In the genomic region with DNA sequence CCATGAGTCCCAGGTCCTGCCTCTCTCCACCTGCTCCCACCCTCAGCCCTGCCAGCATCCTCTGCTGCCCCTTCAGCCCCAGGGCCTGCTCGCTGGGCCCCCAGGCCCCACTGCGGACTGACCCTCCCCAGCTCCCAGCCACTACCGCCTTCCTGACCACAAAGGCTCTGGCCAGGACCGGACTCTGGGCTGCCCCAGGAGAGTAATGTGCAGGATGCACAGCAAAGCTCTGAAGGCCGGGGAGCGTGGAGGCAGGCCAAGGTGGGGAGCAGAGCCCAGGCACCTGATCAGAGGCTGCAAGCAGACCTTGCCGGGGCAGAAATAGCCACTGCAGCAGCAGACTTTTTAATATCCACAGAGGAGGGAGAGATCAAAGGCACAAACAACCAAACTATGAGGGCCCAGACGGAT, we compare ENCODE assay signal across 20 cellular contexts. TPM values are rescaled to one million over a fixed set of nuclear protein-coding genes. Genes with fewer than 3 reads are reported as not detected.
A peak's percentile ranks its signal among the peaks of the same experiment; 100 is the strongest.
DNase-seq lines count a peak whose midpoint lies in the region; ATAC-seq and TF ChIP-seq lines count a peak whose summit lies in the region.
"Had no signal": no experiment of that assay in that cellular context is flagged by ENCODE, and none has a peak within 500 bp of the region (broad histone marks: within the 10 kb centered on the region; RNA-seq: fewer than 3 reads in every experiment).

No MANE protein-coding gene starts in this region.

- no peak overlapping the region for H4K5ac ChIP-seq in mesendoderm (ENCODE audit: low read length)

- no peak overlapping the region for H3K9ac ChIP-seq in mesendoderm (ENCODE audit: low read length)
- H3K9ac ChIP-seq: BLaER1 treated with 17β-estradiol and CSF1 and Interleukin-3, amounts not matched to agents 10 nM and 100 nM had no signal

- H3K4me3 Mint-ChIP-seq in CD4-positive, CD25-positive, alpha-beta regulatory T cell: no peak overlapping the region
- no peak overlapping the region for H3K4me3 Mint-ChIP-seq in mesothelial cell of epicardium
- H3K4me3 Mint-ChIP-seq: CD8-positive, alpha-beta memory T cell had no signal

- no peak overlapping the region for H3K4ac ChIP-seq in mesendoderm (ENCODE audit: low read depth, low read length)

- intact Hi-C loops in spleen (cut with DNase I; ENCODE audit: low total_unique reads): no loop called here

- 82 to 95% (median 89%) methylated on average over 5 to 8 of the region's 8 CpGs for WGBS in spleen, 5 donors
- whole genome bisulfite sequencing in mesendoderm (ENCODE audit: extremely low coverage, insufficient coverage, low lambda C conversion rate): no CpG with 5 or more reads among the region's 8 CpGs

- H4K8ac ChIP-seq in mesendoderm (ENCODE audit: low read depth, low read length): no peak overlapping the region

- H3K27ac ChIP-seq in CD4-positive, CD25-positive, alpha-beta regulatory T cell (ENCODE audit: insufficient read depth, low read length, poor library complexity, severe bottlenecking): no peak overlapping the region
- peak overlapping the region; percentile 48 for H3K27ac ChIP-seq in RWPE1
- H3K27ac ChIP-seq in spleen: no peak overlapping the region
- H3K27ac ChIP-seq in mesendoderm (ENCODE audit: low read depth, low read length): no peak overlapping the region
- H3K27ac ChIP-seq in caudate nucleus (ENCODE audit: low read depth, low read length): no peak overlapping the region
- H3K27ac ChIP-seq: BLaER1 treated with 17β-estradiol and CSF1 and Interleukin-3, amounts not matched to agents 10 nM and 100 nM; Peyer's patch had no signal

- no peak for DNase-seq in CD4-positive, CD25-positive, alpha-beta regulatory T cell
- DNase-seq in RWPE1 (ENCODE audit: low spot score) (no peak), mesothelial cell of epicardium (ENCODE audit: low spot score in 2 of 2, unreplicated experiment in 2 of 2) (no peak), spleen (peak; percentile 68), kidney glomerular epithelial cell (lab: John Stamatoyannopoulos, UW) (no peak), mesendoderm (no peak), caudate nucleus (lab: John Stamatoyannopoulos, UW) (no peak)
- no peak for DNase-seq in stimulated activated CD4-positive, alpha-beta T cell treated with anti-CD3 and anti-CD28 coated beads, Interleukin-1b, Interleukin-23, amount 100 ng/mL, for 48 hours
- DNase-seq: CD8-positive, alpha-beta memory T cell; DMS53; KBM-7; NCI-H1105 treated with DMSO at 0.1 percent for 48 hours; NCI-H1694; NCI-H510A; NCI-H748 treated with DMSO at 0.1 percent for 48 hours; NK-92 treated with Interleukin-12 subunit alpha and Interleukin-12 subunit beta, amount 100 ng/mL, for 24 hours had no signal

- peak overlapping the region in 2 of 3 donors; percentile 25 to 62 for H3K27ac Mint-ChIP-seq in CD4-positive, CD25-positive, alpha-beta regulatory T cell
- peak overlapping the region; percentile 82 for H3K27ac Mint-ChIP-seq in mesothelial cell of epicardium

- H3K79me2 ChIP-seq in mesendoderm (ENCODE audit: control insufficient read depth, insufficient read depth, low read length): no peaks in the 10 kb centered on the region

- no peak overlapping the region for H2BK15ac ChIP-seq in mesendoderm (replicated peaks; ENCODE audit: low read depth)

- no peak overlapping the region for H2BK120ac ChIP-seq in mesendoderm (ENCODE audit: low read depth, low read length)

- no peak for ATAC-seq in CD4-positive, CD25-positive, alpha-beta regulatory T cell (ENCODE audit: low read depth in 2 of 2)
- ATAC-seq: HepG2, Right ventricle myocardium inferior had no signal

- peaks cover 83% of the 10 kb centered on the region for H3K36me3 ChIP-seq in CD4-positive, CD25-positive, alpha-beta regulatory T cell (ENCODE audit: control insufficient read depth, insufficient read depth, low read length)
- H3K36me3 ChIP-seq in spleen (peaks cover 6 to 100% (median 98%) of the 10 kb centered on the region in 6 donors), mesendoderm (ENCODE audit: control insufficient read depth, insufficient read depth, low read length) (peaks cover 2% of the 10 kb centered on the region)

- H3K79me1 ChIP-seq in mesendoderm (ENCODE audit: low read length): no peaks in the 10 kb centered on the region

- H3K56ac ChIP-seq in mesendoderm (ENCODE audit: low read length): no peak overlapping the region

- H3K36me3 Mint-ChIP-seq in CD4-positive, CD25-positive, alpha-beta regulatory T cell: peaks cover 55% of the 10 kb centered on the region
- H3K36me3 Mint-ChIP-seq in mesothelial cell of epicardium: peaks cover 39% of the 10 kb centered on the region

- H3K18ac ChIP-seq in mesendoderm (ENCODE audit: low read length): no peak overlapping the region

- H3K9me3 ChIP-seq in CD4-positive, CD25-positive, alpha-beta regulatory T cell (ENCODE audit: control insufficient read depth in 2 of 2, low read length in 2 of 2): peaks cover 0 to 10% of the 10 kb centered on the region in 2 experiments
- H3K9me3 ChIP-seq in spleen: peaks cover 0 to 18% (median 14%) of the 10 kb centered on the region in 8 donors
- H3K9me3 ChIP-seq: Peyer's patch had no signal

- H3K4me1 Mint-ChIP-seq in CD4-positive, CD25-positive, alpha-beta regulatory T cell: peaks cover 0 to 3% (median under 1%) of the 10 kb centered on the region in 4 donors
- peaks cover 23% of the 10 kb centered on the region for H3K4me1 Mint-ChIP-seq in mesothelial cell of epicardium

- no peak overlapping the region for H2AK5ac ChIP-seq in mesendoderm (ENCODE audit: low read length)

- no peaks in the 10 kb centered on the region for H3K27me3 ChIP-seq in CD4-positive, CD25-positive, alpha-beta regulatory T cell (ENCODE audit: control insufficient read depth, insufficient read depth, low read length)
- H3K27me3 ChIP-seq in spleen (replicated peaks in 1 of 7): no peaks in the 10 kb centered on the region
- no peaks in the 10 kb centered on the region for H3K27me3 ChIP-seq in mesendoderm (ENCODE audit: insufficient read depth, low read length, poor library complexity)
- H3K27me3 ChIP-seq: BLaER1 treated with 17β-estradiol and CSF1 and Interleukin-3, amounts not matched to agents 10 nM and 100 nM; Peyer's patch had no signal

- no peak for TF ChIP-seq POLR2A in spleen (IDR thresholded peaks at IDR 0.05)

- POLR2A ChIA-PET in RWPE1 (lab: Yijun Ruan, JAX; ENCODE audit: low non-redundant PET): no interaction called here

- H3K4me2 ChIP-seq in mesendoderm (ENCODE audit: low read length): no peak overlapping the region
- H3K4me2 ChIP-seq: BLaER1 treated with 17β-estradiol and CSF1 and Interleukin-3, amounts not matched to agents 10 nM and 100 nM had no signal

- TF ChIP-seq CTCF in RWPE1 (conservative IDR thresholded peaks at IDR 0.05; ENCODE audit: low read depth) (no peak), mesothelial cell of epicardium (IDR thresholded peaks at IDR 0.05; ENCODE audit: unreplicated experiment) (no peak), spleen (IDR thresholded peaks at IDR 0.05 in 8 of 11, conservative IDR thresholded peaks at IDR 0.05 in 3 of 11) (no peak)

- no peak overlapping the region for H3K23ac ChIP-seq in mesendoderm (ENCODE audit: low read length)

- H3K27me3 Mint-ChIP-seq in CD4-positive, CD25-positive, alpha-beta regulatory T cell: no peaks in the 10 kb centered on the region
- no peaks in the 10 kb centered on the region for H3K27me3 Mint-ChIP-seq in mesothelial cell of epicardium (ENCODE audit: low read depth)
- H3K27me3 Mint-ChIP-seq: CD8-positive, alpha-beta memory T cell had no signal

- H3K4me1 ChIP-seq in CD4-positive, CD25-positive, alpha-beta regulatory T cell (ENCODE audit: control insufficient read depth, insufficient read depth, low read length, poor library complexity, severe bottlenecking): no peaks in the 10 kb centered on the region
- no peaks in the 10 kb centered on the region for H3K4me1 ChIP-seq in spleen
- H3K4me1 ChIP-seq in mesendoderm (ENCODE audit: control insufficient read depth, low read depth, low read length): no peaks in the 10 kb centered on the region
- H3K4me1 ChIP-seq: BLaER1 treated with 17β-estradiol and CSF1 and Interleukin-3, amounts not matched to agents 10 nM and 100 nM; Peyer's patch had no signal

- no peak overlapping the region for H2BK5ac ChIP-seq in mesendoderm (ENCODE audit: low read length)

- no peak overlapping the region for H3K4me3 ChIP-seq in CD4-positive, CD25-positive, alpha-beta regulatory T cell (ENCODE audit: low read depth, low read length)
- H3K4me3 ChIP-seq in spleen: no peak overlapping the region
- H3K4me3 ChIP-seq in mesendoderm (ENCODE audit: low read length): no peak overlapping the region
- H3K4me3 ChIP-seq: BLaER1 treated with 17β-estradiol and CSF1 and Interleukin-3, amounts not matched to agents 10 nM and 100 nM; Peyer's patch had no signal

- peaks cover 0 to 20% (median 6%) of the 10 kb centered on the region in 7 donors for H3K9me3 Mint-ChIP-seq in CD4-positive, CD25-positive, alpha-beta regulatory T cell
- peaks cover 18% of the 10 kb centered on the region for H3K9me3 Mint-ChIP-seq in mesothelial cell of epicardium

- CTCF ChIA-PET in RWPE1 (lab: Yijun Ruan, JAX): no interaction called here

RNA-seq across cellular contexts. Expression of gene IPPK, which starts 27.9 kb away (rescaled TPM):
- 9.2 TPM for total RNA-seq in CD4-positive, CD25-positive, alpha-beta regulatory T cell
- polyA plus RNA-seq in CD4-positive, CD25-positive, alpha-beta regulatory T cell: 1 to 10 TPM; 3.8 to 5.9 (median 5.4) TPM
- 7.8 to 10.0 TPM (median 9.3 TPM) in 3 replicates for total RNA-seq in mesothelial cell of epicardium
- 10 to 100 TPM in 6 of 7 donors, 1 to 10 TPM in 1; 10.0 to 14.6 (median 12.1) TPM for total RNA-seq in spleen
- polyA plus RNA-seq in spleen: 1 to 10 TPM; 6.1 to 7.9 (median 6.4) TPM
- 5.6 TPM for polyA plus RNA-seq in mesendoderm (2013, experiment 1 of 2)
- polyA plus RNA-seq in mesendoderm (2013, experiment 2 of 2): 6.2 TPM
